In the genomic region with DNA sequence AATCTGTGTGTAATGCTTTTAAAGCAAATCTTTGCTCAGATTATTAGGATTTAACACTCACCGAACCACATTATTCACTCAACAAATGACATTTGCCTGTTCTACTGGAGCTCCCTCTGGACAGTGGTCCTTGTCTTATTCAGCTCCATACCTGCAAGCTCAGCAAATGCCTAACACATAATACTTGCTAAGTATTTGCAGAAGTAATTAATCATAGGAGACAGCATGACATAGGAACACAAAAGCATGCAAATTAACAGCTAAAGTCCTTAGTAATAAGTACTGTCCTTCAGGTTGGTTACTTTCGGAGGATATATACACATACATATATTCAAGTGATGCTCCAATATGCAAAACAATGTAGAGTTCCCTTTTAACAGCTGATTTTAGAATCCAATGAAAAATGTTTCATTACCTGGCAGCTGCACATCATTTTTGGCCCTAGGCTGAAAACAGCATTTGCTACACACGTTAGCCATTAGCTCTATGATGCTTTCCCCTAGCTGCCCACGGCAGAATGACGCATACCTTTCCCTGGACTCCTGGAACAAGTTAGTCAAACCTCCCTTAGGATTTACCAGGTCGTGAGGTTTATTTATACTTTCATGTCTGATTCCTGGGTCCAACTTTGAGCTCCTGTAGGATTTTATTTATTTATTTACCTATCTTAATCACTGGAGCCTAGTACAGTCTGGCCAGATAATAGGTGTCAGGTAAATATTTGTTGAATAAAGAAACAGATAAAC, we compare ENCODE assay signal across 9 cellular contexts. TPM values are rescaled to one million over a fixed set of nuclear protein-coding genes. Genes with fewer than 3 reads are reported as not detected.
DNase-seq lines count a peak whose midpoint lies in the region; ATAC-seq and TF ChIP-seq lines count a peak whose summit lies in the region.
"Had no signal": no experiment of that assay in that cellular context is flagged by ENCODE, and none has a peak within 500 bp of the region (broad histone marks: within the 10 kb centered on the region; RNA-seq: fewer than 3 reads in every experiment).

No MANE protein-coding gene starts in this region.

- peaks cover 95% of the 10 kb centered on the region for H3K79me2 ChIP-seq in Karpas-422 (ENCODE audit: low read length)

- H3K9me3 Mint-ChIP-seq in naive thymus-derived CD8-positive, alpha-beta T cell, result no peaks in the 10 kb centered on the region

- no peaks in the 10 kb centered on the region for H3K9me2 ChIP-seq in Karpas-422 (replicated peaks; ENCODE audit: insufficient read depth, low read length)

- TF ChIP-seq CTCF in AG10803 (conservative IDR thresholded peaks at IDR 0.05; ENCODE audit: low read length) (no peak), choroid plexus epithelial cell (conservative IDR thresholded peaks at IDR 0.05; ENCODE audit: low read depth, low read length) (no peak)

- peaks cover 43% of the 10 kb centered on the region; the same call in 1 of the 2 replicates for H3K36me3 ChIP-seq in Karpas-422 (ENCODE audit: insufficient read depth, low read length)
- peaks cover 24% of the 10 kb centered on the region for H3K36me3 ChIP-seq in H7 (replicated peaks; ENCODE audit: control insufficient read depth, insufficient read depth, low read length)

- no peaks in the 10 kb centered on the region for H3K27me3 Mint-ChIP-seq in naive thymus-derived CD8-positive, alpha-beta T cell

- H3K27me3 ChIP-seq in Karpas-422 (ENCODE audit: low read length) (no peaks in the 10 kb centered on the region), H7 (ENCODE audit: control insufficient read depth, insufficient read depth, low read length) (no peaks in the 10 kb centered on the region)

- POLR2A ChIA-PET in naive thymus-derived CD8-positive, alpha-beta T cell (lab: Charles Lee), result no interaction called here

- peaks cover 0 to 73% (median 0%) of the 10 kb centered on the region in 3 donors for H3K36me3 Mint-ChIP-seq in naive thymus-derived CD8-positive, alpha-beta T cell

- H3K27ac Mint-ChIP-seq in naive thymus-derived CD8-positive, alpha-beta T cell, result peak overlapping the region in 9 of 10 donors; percentile 43 to 91 (median 70)

- peak overlapping the region; percentile 19; the same call in 1 of the 2 replicates for H3K27ac ChIP-seq in Karpas-422 (ENCODE audit: low read length)

- no peak overlapping the region for H3K4me3 Mint-ChIP-seq in naive thymus-derived CD8-positive, alpha-beta T cell

- peak overlapping the region; percentile 40 for H3K4me2 ChIP-seq in Karpas-422 (ENCODE audit: low read depth, low read length, poor library complexity, severe bottlenecking)

- H3K4me3 ChIP-seq in AG10803 (ENCODE audit: low read length) (no peak overlapping the region), Karpas-422 (ENCODE audit: low read length) (no peak overlapping the region), choroid plexus epithelial cell (ENCODE audit: low read depth, low read length) (no peak overlapping the region), H7 (ENCODE audit: insufficient read depth, low read depth, low read length) (no peak overlapping the region)

- peaks cover 7% of the 10 kb centered on the region; the same call in 1 of the 2 replicates for H4K20me1 ChIP-seq in Karpas-422 (ENCODE audit: insufficient read depth, low read depth, low read length)

- no peak overlapping the region for H3K9ac ChIP-seq in Karpas-422 (ENCODE audit: low read length)

- H2AFZ ChIP-seq in Karpas-422 (ENCODE audit: low read length), result no peak overlapping the region

- peak; percentile 40 for DNase-seq in AG10803 (ENCODE audit: low read depth)
- DNase-seq in Karpas-422, result peak; percentile 72
- peak; percentile 28 for DNase-seq in choroid plexus epithelial cell (ENCODE audit: low read depth)
- DNase-seq in naive thymus-derived CD8-positive, alpha-beta T cell, result no peak
- no peak for DNase-seq in DMS53 treated with DMSO at 0.1 percent for 48 hours (lab: John Stamatoyannopoulos, UW; ENCODE audit: unreplicated experiment)
- DNase-seq in H7, result no peak
- DNase-seq: RPMI8226 had no signal

- H3K9me3 ChIP-seq in Karpas-422 (ENCODE audit: low read length), result no peaks in the 10 kb centered on the region

- peaks cover 36% of the 10 kb centered on the region for H3K4me1 ChIP-seq in Karpas-422 (ENCODE audit: low read length)

- ATAC-seq in naive thymus-derived CD8-positive, alpha-beta T cell, result no peak
- no peak for ATAC-seq in HG02588 (IDR thresholded peaks at IDR 0.05; ENCODE audit: unreplicated experiment)
- ATAC-seq in GM21825 (IDR thresholded peaks at IDR 0.05; ENCODE audit: unreplicated experiment), result no peak

- H3K4me1 Mint-ChIP-seq in naive thymus-derived CD8-positive, alpha-beta T cell, result peaks cover 21 to 55% (median 48%) of the 10 kb centered on the region in 4 donors

RNA-seq across cellular contexts. Expression of gene BRD7, which starts 8.6 kb away (rescaled TPM):
- 59.6 and 66.0 TPM in 2 replicates for total RNA-seq in Karpas-422 (2014; rRNA removed; shearing (Covaris generic); ENCODE audit: low replicate concordance)
- 10 to 100 TPM; 69.1 to 82.8 TPM for total RNA-seq in naive thymus-derived CD8-positive, alpha-beta T cell
- 10 to 100 TPM; 42.5 to 62.6 (median 49.1) TPM for polyA plus RNA-seq in naive thymus-derived CD8-positive, alpha-beta T cell
- total RNA-seq in H7 (2014; rRNA removed; shearing (Covaris generic)), result 86.5 and 121 TPM in 2 replicates

Comparison
In these comparisons a context has a peak if more than half of its experiments do, and no peak if none do; other contexts are left out.
1. DNase-seq: peak in AG10803 (single experiment), Karpas-422 (single experiment) and choroid plexus epithelial cell (single experiment); none in naive thymus-derived CD8-positive, alpha-beta T cell (0 of 10), DMS53 treated with DMSO at 0.1 percent for 48 hours (single experiment) and H7 (single experiment).